In the genomic region with DNA sequence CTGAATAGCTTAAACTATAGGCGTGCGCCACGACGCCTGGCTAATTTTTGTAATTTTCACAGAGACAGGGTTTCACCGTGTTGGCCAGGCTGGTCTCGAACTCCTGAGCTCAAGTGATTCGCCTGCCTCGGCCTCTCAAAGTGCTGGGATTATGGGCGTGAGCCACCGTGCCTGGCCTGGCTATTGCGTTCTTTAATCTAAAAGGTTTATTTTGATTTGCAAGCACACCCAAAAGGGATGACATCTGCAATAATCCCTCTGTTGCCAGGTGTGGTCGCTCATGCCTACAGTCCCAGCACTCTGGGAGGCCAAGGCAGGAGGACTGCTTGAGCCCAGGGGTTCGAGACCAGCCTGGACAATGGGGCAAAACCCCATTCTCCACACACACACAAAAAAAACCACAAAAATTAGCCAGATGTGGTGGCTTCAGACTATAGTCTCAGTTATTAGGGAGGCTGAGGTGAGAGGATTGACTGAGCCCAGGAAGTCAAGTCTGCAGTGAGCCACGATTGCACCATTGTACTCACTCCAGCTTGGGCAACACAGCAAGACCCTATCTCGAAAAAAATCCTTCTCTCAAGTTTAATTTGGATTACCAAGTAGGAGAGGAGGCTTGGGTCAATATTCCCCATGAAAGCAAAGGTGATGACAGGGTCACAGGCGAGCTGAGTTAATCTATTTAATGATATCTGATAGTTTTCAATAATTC, we compare ENCODE assay signal across 1 cellular context.
A peak's percentile ranks its signal among the peaks of the same experiment; 100 is the strongest.
TF ChIP-seq lines count a peak whose summit lies in the region.

No MANE protein-coding gene starts in this region.

TF ChIP-seq in HepG2, 621 proteins besides CTCF, POLR2A, EP300 and RAD21 (continued from another document and continues in another):
- TF ChIP-seq, protein P1, sequence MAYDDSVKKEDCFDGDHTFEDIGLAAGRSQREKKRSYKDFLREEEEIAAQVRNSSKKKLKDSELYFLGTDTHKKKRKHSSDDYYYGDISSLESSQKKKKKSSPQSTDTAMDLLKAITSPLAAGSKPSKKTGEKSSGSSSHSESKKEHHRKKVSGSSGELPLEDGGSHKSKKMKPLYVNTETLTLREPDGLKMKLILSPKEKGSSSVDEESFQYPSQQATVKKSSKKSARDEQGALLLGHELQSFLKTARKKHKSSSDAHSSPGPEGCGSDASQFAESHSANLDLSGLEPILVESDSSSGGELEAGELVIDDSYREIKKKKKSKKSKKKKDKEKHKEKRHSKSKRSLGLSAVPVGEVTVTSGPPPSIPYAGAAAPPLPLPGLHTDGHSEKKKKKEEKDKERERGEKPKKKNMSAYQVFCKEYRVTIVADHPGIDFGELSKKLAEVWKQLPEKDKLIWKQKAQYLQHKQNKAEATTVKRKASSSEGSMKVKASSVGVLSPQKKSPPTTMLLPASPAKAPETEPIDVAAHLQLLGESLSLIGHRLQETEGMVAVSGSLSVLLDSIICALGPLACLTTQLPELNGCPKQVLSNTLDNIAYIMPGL (CRISPR knock-in tag; IDR thresholded peaks at IDR 0.05; ENCODE audit: borderline replicate concordance in 1 of 2, low read depth in 1 of 2), result 0 out of 4 replicates have a peak, but pooled peaks of 1 of the 2 experiments have one; percentile 11
- TF ChIP-seq ZNF253 (CRISPR knock-in tag; IDR thresholded peaks at IDR 0.05; ENCODE audit: borderline replicate concordance) (no peak), ZNF251 (CRISPR knock-in tag; IDR thresholded peaks at IDR 0.05) (no peak), SIX4 (CRISPR knock-in tag; IDR thresholded peaks at IDR 0.05) (no peak), SKI (IDR thresholded peaks at IDR 0.05; ENCODE audit: partially characterized antibody) (no peak), PBX3 (CRISPR knock-in tag; IDR thresholded peaks at IDR 0.05; ENCODE audit: borderline replicate concordance) (no peak), SALL2 (CRISPR knock-in tag; IDR thresholded peaks at IDR 0.05) (no peak), THAP11 (CRISPR knock-in tag; IDR thresholded peaks at IDR 0.05) (no peak), ZNF788 (CRISPR knock-in tag; IDR thresholded peaks at IDR 0.05; ENCODE audit: borderline replicate concordance) (0 out of 2 replicates have a peak, but pooled peaks have one; percentile 27), ATF7 (IDR thresholded peaks at IDR 0.05) (no peak), ATF7 (CRISPR knock-in tag; IDR thresholded peaks at IDR 0.05) (no peak), CEBPZ (IDR thresholded peaks at IDR 0.05; ENCODE audit: low read length) (no peak), NCOA1 (CRISPR knock-in tag; IDR thresholded peaks at IDR 0.05) (no peak), ZSCAN29 (CRISPR knock-in tag; conservative IDR thresholded peaks at IDR 0.05) (no peak), ZNF781 (CRISPR knock-in tag; IDR thresholded peaks at IDR 0.05; ENCODE audit: borderline replicate concordance, not compliant biosample characterization) (no peak), SAP130 (CRISPR knock-in tag; IDR thresholded peaks at IDR 0.05; ENCODE audit: low read depth) (no peak), ZNF609 (CRISPR knock-in tag; IDR thresholded peaks at IDR 0.05; ENCODE audit: borderline replicate concordance) (no peak), TBX2 (CRISPR knock-in tag; IDR thresholded peaks at IDR 0.05; ENCODE audit: borderline replicate concordance) (no peak; the same call in 1 of the 2 replicates), ZNF562 (CRISPR knock-in tag; IDR thresholded peaks at IDR 0.05; ENCODE audit: borderline replicate concordance) (no peak), SRSF4 (IDR thresholded peaks at IDR 0.05; ENCODE audit: low read depth, low read length, poor library complexity, severe bottlenecking) (no peak), ZNF160 (CRISPR knock-in tag; IDR thresholded peaks at IDR 0.05) (no peak), GABPB1 (CRISPR knock-in tag; IDR thresholded peaks at IDR 0.05) (no peak), POGK (CRISPR knock-in tag; conservative IDR thresholded peaks at IDR 0.05) (no peak), ZNF556 (CRISPR knock-in tag; IDR thresholded peaks at IDR 0.05; ENCODE audit: borderline replicate concordance) (0 out of 2 replicates have a peak, but pooled peaks have one; percentile 29), PPARG (CRISPR knock-in tag; conservative IDR thresholded peaks at IDR 0.05) (no peak), ESRRA (CRISPR knock-in tag; IDR thresholded peaks at IDR 0.05; ENCODE audit: low read depth) (no peak), RBM39 (IDR thresholded peaks at IDR 0.05; ENCODE audit: low read depth, low read length, poor library complexity, severe bottlenecking) (no peak), RXRA (CRISPR knock-in tag; IDR thresholded peaks at IDR 0.05) (no peak), TEAD2 (CRISPR knock-in tag; IDR thresholded peaks at IDR 0.05) (no peak), RAD51 (IDR thresholded peaks at IDR 0.05; ENCODE audit: borderline replicate concordance) (no peak), GABPA (IDR thresholded peaks at IDR 0.05; ENCODE audit: low read depth, low read length) (no peak), GABPA (CRISPR knock-in tag; IDR thresholded peaks at IDR 0.05; ENCODE audit: low read depth) (no peak)
- TF ChIP-seq, protein P2, sequence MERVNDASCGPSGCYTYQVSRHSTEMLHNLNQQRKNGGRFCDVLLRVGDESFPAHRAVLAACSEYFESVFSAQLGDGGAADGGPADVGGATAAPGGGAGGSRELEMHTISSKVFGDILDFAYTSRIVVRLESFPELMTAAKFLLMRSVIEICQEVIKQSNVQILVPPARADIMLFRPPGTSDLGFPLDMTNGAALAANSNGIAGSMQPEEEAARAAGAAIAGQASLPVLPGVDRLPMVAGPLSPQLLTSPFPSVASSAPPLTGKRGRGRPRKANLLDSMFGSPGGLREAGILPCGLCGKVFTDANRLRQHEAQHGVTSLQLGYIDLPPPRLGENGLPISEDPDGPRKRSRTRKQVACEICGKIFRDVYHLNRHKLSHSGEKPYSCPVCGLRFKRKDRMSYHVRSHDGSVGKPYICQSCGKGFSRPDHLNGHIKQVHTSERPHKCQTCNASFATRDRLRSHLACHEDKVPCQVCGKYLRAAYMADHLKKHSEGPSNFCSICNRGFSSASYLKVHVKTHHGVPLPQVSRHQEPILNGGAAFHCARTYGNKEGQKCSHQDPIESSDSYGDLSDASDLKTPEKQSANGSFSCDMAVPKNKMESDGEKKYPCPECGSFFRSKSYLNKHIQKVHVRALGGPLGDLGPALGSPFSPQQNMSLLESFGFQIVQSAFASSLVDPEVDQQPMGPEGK (CRISPR knock-in tag; IDR thresholded peaks at IDR 0.05), result no peak
- TF ChIP-seq, protein P3, sequence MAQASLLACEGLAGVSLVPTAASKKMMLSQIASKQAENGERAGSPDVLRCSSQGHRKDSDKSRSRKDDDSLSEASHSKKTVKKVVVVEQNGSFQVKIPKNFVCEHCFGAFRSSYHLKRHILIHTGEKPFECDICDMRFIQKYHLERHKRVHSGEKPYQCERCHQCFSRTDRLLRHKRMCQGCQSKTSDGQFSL (CRISPR knock-in tag; IDR thresholded peaks at IDR 0.05), result no peak
- TF ChIP-seq, protein P4, sequence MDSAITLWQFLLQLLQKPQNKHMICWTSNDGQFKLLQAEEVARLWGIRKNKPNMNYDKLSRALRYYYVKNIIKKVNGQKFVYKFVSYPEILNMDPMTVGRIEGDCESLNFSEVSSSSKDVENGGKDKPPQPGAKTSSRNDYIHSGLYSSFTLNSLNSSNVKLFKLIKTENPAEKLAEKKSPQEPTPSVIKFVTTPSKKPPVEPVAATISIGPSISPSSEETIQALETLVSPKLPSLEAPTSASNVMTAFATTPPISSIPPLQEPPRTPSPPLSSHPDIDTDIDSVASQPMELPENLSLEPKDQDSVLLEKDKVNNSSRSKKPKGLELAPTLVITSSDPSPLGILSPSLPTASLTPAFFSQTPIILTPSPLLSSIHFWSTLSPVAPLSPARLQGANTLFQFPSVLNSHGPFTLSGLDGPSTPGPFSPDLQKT (CRISPR knock-in tag; IDR thresholded peaks at IDR 0.05; ENCODE audit: borderline replicate concordance), result no peak
- TF ChIP-seq, protein P5, sequence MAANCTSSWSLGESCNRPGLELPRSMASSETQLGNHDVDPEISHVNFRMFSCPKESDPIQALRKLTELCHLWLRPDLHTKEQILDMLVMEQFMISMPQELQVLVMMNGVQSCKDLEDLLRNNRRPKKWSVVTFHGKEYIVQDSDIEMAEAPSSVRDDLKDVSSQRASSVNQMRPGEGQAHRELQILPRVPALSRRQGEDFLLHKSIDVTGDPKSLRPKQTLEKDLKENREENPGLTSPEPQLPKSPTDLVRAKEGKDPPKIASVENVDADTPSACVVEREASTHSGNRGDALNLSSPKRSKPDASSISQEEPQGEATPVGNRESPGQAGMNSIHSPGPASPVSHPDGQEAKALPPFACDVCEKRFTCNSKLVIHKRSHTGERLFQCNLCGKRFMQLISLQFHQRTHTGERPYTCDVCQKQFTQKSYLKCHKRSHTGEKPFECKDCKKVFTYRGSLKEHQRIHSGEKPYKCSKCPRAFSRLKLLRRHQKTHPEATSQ (CRISPR knock-in tag; IDR thresholded peaks at IDR 0.05; ENCODE audit: borderline replicate concordance), result no peak
